In the genomic region with DNA sequence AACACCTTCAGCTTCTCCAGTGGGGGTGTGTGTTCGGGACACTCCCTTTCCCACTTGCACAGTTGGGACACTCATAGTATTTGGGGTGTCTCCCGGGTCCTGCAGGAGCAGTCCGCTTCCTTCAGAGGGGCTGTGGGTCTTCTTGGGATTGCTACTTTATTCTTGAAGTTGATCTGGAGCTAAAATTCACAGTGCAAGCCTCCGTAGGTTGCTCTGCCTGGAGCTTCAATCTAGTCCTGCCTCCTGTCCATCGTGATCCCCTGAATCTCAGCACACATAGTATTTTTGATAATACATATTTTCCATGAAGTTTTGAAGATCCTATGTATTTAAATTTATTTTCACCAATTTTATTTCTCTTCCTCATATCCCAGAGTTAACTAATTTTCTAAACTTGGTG, we compare ENCODE assay signal across 24 cellular contexts.
DNase-seq lines count a peak whose midpoint lies in the region; ATAC-seq and TF ChIP-seq lines count a peak whose summit lies in the region.
"Had no signal": no experiment of that assay in that cellular context is flagged by ENCODE, and none has a peak within 500 bp of the region (broad histone marks: within the 10 kb centered on the region; RNA-seq: fewer than 3 reads in every experiment).

No MANE protein-coding gene starts in this region.

- 0 out of 2 replicates have a peak, but pooled peaks cover 3% of the 10 kb centered on the region for H3K4me1 ChIP-seq in PC-3 (ENCODE audit: insufficient read depth, low read length)
- H3K4me1 ChIP-seq: testis had no signal

- no peak overlapping the region for H3K4me2 ChIP-seq in PC-3 (ENCODE audit: low read length)

- DNase-seq in PC-3: no peak
- DNase-seq in fibroblast of the aortic adventitia (ENCODE audit: low read depth): no peak
- DNase-seq in mesothelial cell of epicardium (ENCODE audit: low spot score in 2 of 2, unreplicated experiment in 2 of 2): no peak
- DNase-seq in type B pancreatic cell (ENCODE audit: extremely low spot score, unreplicated experiment): no peak
- no peak for DNase-seq in mucosa of gallbladder (ENCODE audit: low spot score)
- DNase-seq in NCI-H446 (lab: John Stamatoyannopoulos, UW): no peak
- no peak for DNase-seq in NCI-H526 (lab: John Stamatoyannopoulos, UW)
- DNase-seq: activated CD4-positive, alpha-beta T cell treated with anti-CD3 and anti-CD28 coated beads for 1 hour; activated CD8-positive, alpha-beta T cell treated with anti-CD3 and anti-CD28 coated beads for 36 hours; activated effector memory CD4-positive, alpha-beta T cell treated with anti-CD3 and anti-CD28 coated beads, Interleukin-2, amount 50 U/mL, for 16 hours; activated T-cell treated with anti-CD3 and anti-CD28 coated beads for 4 hours; body of pancreas; effector memory CD4-positive, alpha-beta T cell; EL; NCI-H1417; NCI-H2107; NCI-H510A; retina; stimulated activated CD4-positive, alpha-beta T cell treated with anti-CD3 and anti-CD28 coated beads, Interleukin-12 subunit alpha, Interleukin-12 subunit beta, amount 100 ng/mL, for 4 hours; stimulated activated CD4-positive, alpha-beta T cell treated with anti-CD3 and anti-CD28 coated beads, Interleukin-4, amount 100 ng/mL, for 24 hours; stimulated activated naive B cell treated with anti-CD40 and anti-IgM and Interleukin-4, amounts not matched to agents 10 μg/mL and 1 μg/mL and 100 μg/mL, for 72 hours had no signal

- H3K9me3 Mint-ChIP-seq in mesothelial cell of epicardium (peaks cover 43% of the 10 kb centered on the region), type B pancreatic cell (peaks cover 11% of the 10 kb centered on the region)

- no peaks in the 10 kb centered on the region for H3K36me3 ChIP-seq in PC-3 (ENCODE audit: low read depth, low read length)

- POLR2A ChIA-PET in PC-3 (lab: Charles Lee; ENCODE audit: unreplicated experiment): no interaction called here

- no peak overlapping the region for H3K27ac ChIP-seq in PC-3 (ENCODE audit: low read length)
- H3K27ac ChIP-seq: body of pancreas, testis had no signal

- peak overlapping the region; percentile 57 for H3K4me3 Mint-ChIP-seq in mesothelial cell of epicardium
- peak overlapping the region; percentile 29 for H3K4me3 Mint-ChIP-seq in type B pancreatic cell
- H3K4me3 Mint-ChIP-seq: activated CD8-positive, alpha-beta T cell treated with anti-CD3 and anti-CD28 coated beads for 36 hours; stimulated activated naive B cell treated with anti-CD40 and anti-IgM and Interleukin-4, amounts not matched to agents 10 μg/mL and 1 μg/mL and 100 μg/mL, for 72 hours; T-helper 1 cell treated with Interleukin-12 subunit alpha and Interleukin-12 subunit beta and Interleukin-4 antibody, amounts not matched to agents 30 μg/mL and 1 μg/mL, for 36 hours had no signal

- H3K4me1 Mint-ChIP-seq in mesothelial cell of epicardium: peaks cover 27% of the 10 kb centered on the region
- H3K4me1 Mint-ChIP-seq in type B pancreatic cell (ENCODE audit: unreplicated experiment): no peaks in the 10 kb centered on the region

- intact Hi-C loops in PC-3 (cut with micrococcal nuclease): no loop called here

- no peaks in the 10 kb centered on the region for H3K27me3 Mint-ChIP-seq in mesothelial cell of epicardium (ENCODE audit: low read depth)
- H3K27me3 Mint-ChIP-seq in type B pancreatic cell: no peaks in the 10 kb centered on the region
- H3K27me3 Mint-ChIP-seq: activated CD8-positive, alpha-beta T cell treated with anti-CD3 and anti-CD28 coated beads for 36 hours had no signal

- no peaks in the 10 kb centered on the region for H3K79me2 ChIP-seq in PC-3 (ENCODE audit: low read length)

- peaks cover 34% of the 10 kb centered on the region for H3K36me3 Mint-ChIP-seq in mesothelial cell of epicardium
- H3K36me3 Mint-ChIP-seq in type B pancreatic cell: no peaks in the 10 kb centered on the region
- H3K36me3 Mint-ChIP-seq: stimulated activated naive B cell treated with anti-CD40 and anti-IgM and Interleukin-4, amounts not matched to agents 10 μg/mL and 1 μg/mL and 100 μg/mL, for 72 hours had no signal

- peak overlapping the region; percentile 46; the same call in 1 of the 2 replicates for H2AFZ ChIP-seq in PC-3 (ENCODE audit: low read length)

- H3K27me3 ChIP-seq in PC-3 (ENCODE audit: low read length): no peaks in the 10 kb centered on the region
- H3K27me3 ChIP-seq: body of pancreas, testis had no signal

- no TSS peak for BruUV-seq in PC-3 (replicated peaks; lab: Mats Ljungman, UMichigan)

- peak overlapping the region; percentile 85 for H3K27ac Mint-ChIP-seq in mesothelial cell of epicardium
- peak overlapping the region; percentile 46 for H3K27ac Mint-ChIP-seq in type B pancreatic cell
- H3K27ac Mint-ChIP-seq: activated CD8-positive, alpha-beta T cell treated with anti-CD3 and anti-CD28 coated beads for 36 hours; stimulated activated naive B cell treated with anti-CD40 and anti-IgM and Interleukin-4, amounts not matched to agents 10 μg/mL and 1 μg/mL and 100 μg/mL, for 72 hours; T-helper 1 cell treated with Interleukin-12 subunit alpha and Interleukin-12 subunit beta and Interleukin-4 antibody, amounts not matched to agents 30 μg/mL and 1 μg/mL, for 36 hours had no signal

- H3F3A ChIP-seq in PC-3 (ENCODE audit: low read length, unreplicated experiment): no peaks in the 10 kb centered on the region

- TF ChIP-seq CTCF in PC-3 (conservative IDR thresholded peaks at IDR 0.05; ENCODE audit: low read depth, low read length) (no peak), fibroblast of the aortic adventitia (IDR thresholded peaks at IDR 0.05; ENCODE audit: insufficient read depth, low read length) (no peak), mesothelial cell of epicardium (IDR thresholded peaks at IDR 0.05; ENCODE audit: unreplicated experiment) (no peak), type B pancreatic cell (conservative IDR thresholded peaks at IDR 0.05) (no peak)

- no peaks in the 10 kb centered on the region for H4K20me1 ChIP-seq in PC-3 (ENCODE audit: low read length)

- H3K9me2 ChIP-seq in PC-3 (replicated peaks; ENCODE audit: low read length): no peaks in the 10 kb centered on the region

- no peaks in the 10 kb centered on the region for H3K9me3 ChIP-seq in PC-3 (ENCODE audit: low read length)
- H3K9me3 ChIP-seq: body of pancreas, testis had no signal

- ATAC-seq in PC-3: no peak
- ATAC-seq: activated CD8-positive, alpha-beta T cell treated with anti-CD3 and anti-CD28 coated beads for 36 hours; body of pancreas; HCT116; stimulated activated naive B cell treated with anti-CD40 and anti-IgM and Interleukin-4, amounts not matched to agents 10 μg/mL and 1 μg/mL and 100 μg/mL, for 72 hours had no signal

- CTCF ChIA-PET in PC-3 (lab: Charles Lee): no interaction called here

- no peak overlapping the region for H3K9ac ChIP-seq in PC-3 (ENCODE audit: low read length)

- H3K4me3 ChIP-seq in PC-3 (ENCODE audit: low read length): no peak overlapping the region
- H3K4me3 ChIP-seq in fibroblast of the aortic adventitia (ENCODE audit: low read depth, low read length): peak overlapping the region; percentile 66
- H3K4me3 ChIP-seq: body of pancreas, testis had no signal
